In the genomic region with DNA sequence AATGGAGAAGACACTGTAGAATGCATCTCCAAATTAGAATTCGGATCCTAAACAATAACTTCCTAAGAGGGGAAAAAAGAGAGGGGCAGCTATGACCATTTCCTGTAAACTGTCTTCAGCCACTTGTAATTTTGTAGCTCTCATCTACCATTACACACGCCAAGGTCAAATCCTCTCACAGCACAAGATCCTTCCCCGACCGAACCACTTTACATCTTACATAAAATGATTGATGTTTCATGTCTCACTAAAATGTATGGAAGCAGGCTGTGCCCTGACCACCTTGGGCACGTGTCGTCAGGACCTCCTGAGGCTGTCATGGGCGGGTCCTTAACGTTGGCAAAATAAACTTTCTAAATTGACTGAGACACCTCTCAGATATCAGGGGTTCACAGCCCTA, we compare ENCODE assay signal across 1 cellular context.
TF ChIP-seq lines count a peak whose summit lies in the region.

No MANE protein-coding gene starts in this region.

TF ChIP-seq in IMR-90, 13 proteins besides CTCF, POLR2A, EP300 and RAD21 (continued from another document):
- TF ChIP-seq USF2 (IDR thresholded peaks at IDR 0.05; ENCODE audit: low read depth, low read length) (no peak), RCOR1 (IDR thresholded peaks at IDR 0.05; ENCODE audit: insufficient replicate concordance, low read length) (no peak), CEBPB (IDR thresholded peaks at IDR 0.05; ENCODE audit: low read depth, low read length) (no peak), SMC3 (IDR thresholded peaks at IDR 0.05; ENCODE audit: low read depth, low read length) (no peak), MAFK (IDR thresholded peaks at IDR 0.05; ENCODE audit: low read depth, low read length) (no peak), BHLHE40 (IDR thresholded peaks at IDR 0.05; ENCODE audit: low read depth, low read length) (no peak), MAZ (IDR thresholded peaks at IDR 0.05; ENCODE audit: borderline replicate concordance, low read depth, low read length) (no peak), RFX5 (IDR thresholded peaks at IDR 0.05; ENCODE audit: low read depth, low read length) (no peak), FOS (IDR thresholded peaks at IDR 0.05; ENCODE audit: low read depth, low read length) (no peak)
- TF ChIP-seq, protein P1, sequence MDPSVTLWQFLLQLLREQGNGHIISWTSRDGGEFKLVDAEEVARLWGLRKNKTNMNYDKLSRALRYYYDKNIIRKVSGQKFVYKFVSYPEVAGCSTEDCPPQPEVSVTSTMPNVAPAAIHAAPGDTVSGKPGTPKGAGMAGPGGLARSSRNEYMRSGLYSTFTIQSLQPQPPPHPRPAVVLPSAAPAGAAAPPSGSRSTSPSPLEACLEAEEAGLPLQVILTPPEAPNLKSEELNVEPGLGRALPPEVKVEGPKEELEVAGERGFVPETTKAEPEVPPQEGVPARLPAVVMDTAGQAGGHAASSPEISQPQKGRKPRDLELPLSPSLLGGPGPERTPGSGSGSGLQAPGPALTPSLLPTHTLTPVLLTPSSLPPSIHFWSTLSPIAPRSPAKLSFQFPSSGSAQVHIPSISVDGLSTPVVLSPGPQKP (IDR thresholded peaks at IDR 0.05; ENCODE audit: borderline replicate concordance, low read depth, low read length) = no peak
TF ChIP-seq in IMR-90: peak in this region for 0.
